ENCODE assay signal across 19 cellular contexts in the genomic region with DNA sequence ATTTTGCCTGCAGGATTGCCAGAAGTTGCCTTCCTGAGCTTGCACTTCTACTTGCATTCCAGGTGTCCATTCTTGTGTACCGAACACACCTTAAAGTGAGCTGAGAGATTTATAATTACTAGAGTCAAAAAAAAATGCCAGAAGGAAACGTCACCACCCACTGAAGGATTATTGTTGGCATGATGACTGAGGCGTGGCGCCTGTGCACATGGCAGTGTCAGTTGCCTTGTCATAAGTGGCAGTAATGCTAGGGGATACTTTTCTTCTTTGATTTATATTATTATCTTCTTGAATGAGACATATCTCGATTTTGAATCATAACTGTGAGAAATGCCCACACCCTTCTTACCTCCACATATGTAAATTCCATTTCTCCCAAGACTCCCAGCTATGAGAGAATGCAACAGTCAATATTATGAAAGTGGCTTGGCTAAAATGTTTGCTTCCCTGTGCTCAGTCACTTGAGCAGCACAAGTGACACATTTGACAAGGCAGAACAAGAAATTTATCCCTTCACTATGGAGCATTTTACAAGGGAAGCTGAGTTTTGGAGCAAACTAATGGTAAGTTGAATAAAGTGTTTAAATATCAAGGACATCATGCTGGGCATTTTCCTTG.
DNase-seq lines count a peak whose midpoint lies in the region; ATAC-seq, FAIRE-seq and TF ChIP-seq lines count a peak whose summit lies in the region.
"Had no signal": no experiment of that assay in that cellular context is flagged by ENCODE, and none has a peak within 500 bp of the region (broad histone marks: within the 10 kb centered on the region; RNA-seq: fewer than 3 reads in every experiment).

No MANE protein-coding gene starts in this region.

- in situ Hi-C loops in IMR-90 (cut with MboI; ENCODE audit: low sequenced_read_pairs): no loop called here
- in situ Hi-C loops in T47D (cut with HindIII; ENCODE audit: low pct_unique_long_range_greater_than_20kb, low sequenced_read_pairs): no loop called here

- no TSS peak for BruUV-seq in IMR-90 (replicated peaks; lab: Mats Ljungman, UMichigan)

- dilution Hi-C loops in IMR-90 (cut with HindIII; ENCODE audit: low sequenced_read_pairs, unreplicated experiment): no loop called here

- 0 out of 2 replicates have a peak overlapping the region, but pooled peaks have one; percentile 71 for H3K23ac ChIP-seq in IMR-90 (ENCODE audit: low read depth, low read length)

- H3K56ac ChIP-seq in IMR-90 (ENCODE audit: extremely low read depth, insufficient read depth, low read length): no peak overlapping the region

- POLR2A ChIA-PET in IMR-90 (lab: Charles Lee; ENCODE audit: unreplicated experiment): no interaction called here

- H4K8ac ChIP-seq in IMR-90 (ENCODE audit: low read depth in 2 of 2, low read length in 2 of 2): peak overlapping the region in 1 of 2 experiments; percentile 42; a peak in 1 of 4 replicates

- no peak for TF ChIP-seq RAD21 in IMR-90 (IDR thresholded peaks at IDR 0.05; ENCODE audit: low read length)

- no peak overlapping the region for H3K4me2 ChIP-seq in IMR-90 (ENCODE audit: low read depth, low read length)
- H3K4me2 ChIP-seq: hepatocyte had no signal

- H4K5ac ChIP-seq in IMR-90 (ENCODE audit: low read depth, low read length): 0 out of 2 replicates have a peak overlapping the region, but pooled peaks have one; percentile 72

- H3K14ac ChIP-seq in IMR-90 (replicated peaks; ENCODE audit: low read depth, low read length): peak overlapping the region; percentile 50; the same call in 1 of the 2 replicates

- TF ChIP-seq CTCF in IMR-90 (conservative IDR thresholded peaks at IDR 0.05; ENCODE audit: low read depth, low read length) (no peak), gastroesophageal sphincter (IDR thresholded peaks at IDR 0.05) (no peak), heart left ventricle (IDR thresholded peaks at IDR 0.05) (no peak)

- H2BK20ac ChIP-seq in IMR-90 (ENCODE audit: low read depth, low read length): peak overlapping the region; percentile 60

- H3K79me1 ChIP-seq in IMR-90 (ENCODE audit: low read depth in 1 of 2, low read length in 2 of 2): no peaks in the 10 kb centered on the region

- ATAC-seq in IMR-90 (ENCODE audit: low read depth) (no peak), gastroesophageal sphincter (no peak), heart left ventricle (no peak)
- ATAC-seq: natural killer cell treated with Interleukin-12 subunit alpha and Interleukin-12 subunit beta and Interleukin-15 and Interleukin-18, amount 100 ng/mL, for 72 hours had no signal

- no peaks in the 10 kb centered on the region for H3K9me1 ChIP-seq in IMR-90 (ENCODE audit: insufficient read depth, low read length)

- WGBS in IMR-90 (ENCODE audit: extremely low coverage in 2 of 2, insufficient read length in 1 of 2), 2 experiments: no CpG with 5 or more reads among the region's 5 CpGs
- WGBS in small intestine, 3 donors: 17 to 61% (median 38%) methylated on average over 5 of the region's 5 CpGs
- WGBS in gastroesophageal sphincter (ENCODE audit: low coverage in 1 of 2), 2 donors: 79 to 86% methylated on average over 5 of the region's 5 CpGs
- 78 to 89% (median 79%) methylated on average over 5 of the region's 5 CpGs for WGBS in heart left ventricle, 4 donors

- CTCF ChIA-PET in IMR-90 (lab: Yijun Ruan, JAX): no interaction called here

- no peak overlapping the region for H2AFZ ChIP-seq in IMR-90 (replicated peaks; ENCODE audit: low read length, poor library complexity)
- H2AFZ ChIP-seq: hepatocyte had no signal

- H3K27ac ChIP-seq in IMR-90 (ENCODE audit: insufficient read depth, low read length) (peak overlapping the region; percentile 30; the same call in 1 of the 2 replicates), small intestine (ENCODE audit: low read depth in 1 of 2, low read length in 1 of 2) (no peak overlapping the region), gastroesophageal sphincter (no peak overlapping the region), heart left ventricle (no peak overlapping the region)
- H3K27ac ChIP-seq: hepatocyte, tibial nerve had no signal

- no peaks in the 10 kb centered on the region for H3K36me3 ChIP-seq in IMR-90 (ENCODE audit: control insufficient read depth, insufficient read depth, low read length)
- H3K36me3 ChIP-seq in small intestine (ENCODE audit: control insufficient read depth in 2 of 2, insufficient read depth in 2 of 2, low read length in 2 of 2): no peaks in the 10 kb centered on the region
- H3K36me3 ChIP-seq in gastroesophageal sphincter: no peaks in the 10 kb centered on the region
- no peaks in the 10 kb centered on the region for H3K36me3 ChIP-seq in heart left ventricle
- H3K36me3 ChIP-seq: tibial nerve had no signal

- H3K4me1 ChIP-seq in IMR-90 (ENCODE audit: control insufficient read depth, insufficient read depth, low read length) (peaks cover 3% of the 10 kb centered on the region), small intestine (ENCODE audit: control insufficient read depth in 2 of 2, insufficient read depth in 1 of 2, low read depth in 1 of 2, low read length in 1 of 2) (peaks cover 0 to 8% of the 10 kb centered on the region in 2 donors), gastroesophageal sphincter (peaks cover 0 to 13% (median 0%) of the 10 kb centered on the region in 3 donors), heart left ventricle (peaks cover 0 to 10% (median 1%) of the 10 kb centered on the region in 12 donors)

- no peak overlapping the region for H2AK9ac ChIP-seq in IMR-90 (replicated peaks; ENCODE audit: low read depth, low read length, poor library complexity)

- no peak for TF ChIP-seq EP300 in gastroesophageal sphincter (IDR thresholded peaks at IDR 0.05)

- TF ChIP-seq POLR2A in IMR-90 (IDR thresholded peaks at IDR 0.05; ENCODE audit: low read depth, low read length) (no peak), gastroesophageal sphincter (IDR thresholded peaks at IDR 0.05) (no peak), heart left ventricle (IDR thresholded peaks at IDR 0.05) (no peak)

- H3K4ac ChIP-seq in IMR-90 (ENCODE audit: low read depth, low read length): peak overlapping the region; percentile 54; the same call in 1 of the 2 replicates

- no peak overlapping the region for H3K4me3 ChIP-seq in IMR-90 (ENCODE audit: insufficient read depth, low read depth, low read length)
- H3K4me3 ChIP-seq in small intestine (ENCODE audit: low read depth in 1 of 2, low read length in 2 of 2): no peak overlapping the region
- H3K4me3 ChIP-seq in gastroesophageal sphincter: no peak overlapping the region
- H3K4me3 ChIP-seq in heart left ventricle: no peak overlapping the region
- H3K4me3 ChIP-seq: hepatocyte, tibial nerve had no signal

- no peaks in the 10 kb centered on the region for H3K9me3 ChIP-seq in IMR-90 (ENCODE audit: control insufficient read depth, insufficient read depth, low read length)
- H3K9me3 ChIP-seq in small intestine (ENCODE audit: control insufficient read depth, low read depth): no peaks in the 10 kb centered on the region
- no peaks in the 10 kb centered on the region for H3K9me3 ChIP-seq in gastroesophageal sphincter
- no peaks in the 10 kb centered on the region for H3K9me3 ChIP-seq in heart left ventricle
- H3K9me3 ChIP-seq: tibial nerve had no signal

- H2BK5ac ChIP-seq in IMR-90 (ENCODE audit: low read depth, low read length, poor library complexity, severe bottlenecking): peak overlapping the region; percentile 67

- peak overlapping the region; percentile 77 for H2BK120ac ChIP-seq in IMR-90 (ENCODE audit: low read depth, low read length)

- no peak overlapping the region for H3K9ac ChIP-seq in IMR-90 (ENCODE audit: low read depth, low read length)

- H4K91ac ChIP-seq in IMR-90 (ENCODE audit: insufficient read depth, low read depth, low read length): no peak overlapping the region

- no peak for FAIRE-seq in small intestine (lab: Jason Lieb, UNC)
- FAIRE-seq: endometrium, GM19239 had no signal

- H3K27me3 ChIP-seq in IMR-90 (ENCODE audit: control insufficient read depth, insufficient read depth, low read length) (no peaks in the 10 kb centered on the region), small intestine (ENCODE audit: control insufficient read depth in 2 of 2, insufficient read depth in 2 of 2, low read length in 2 of 2) (peaks cover 0 to 1% of the 10 kb centered on the region in 2 donors), gastroesophageal sphincter (no peaks in the 10 kb centered on the region), heart left ventricle (no peaks in the 10 kb centered on the region)
- H3K27me3 ChIP-seq: hepatocyte, tibial nerve had no signal

- H4K20me1 ChIP-seq in IMR-90 (ENCODE audit: insufficient read depth, low read length): no peaks in the 10 kb centered on the region; the same call in 1 of the 2 replicates

- H2BK15ac ChIP-seq in IMR-90 (ENCODE audit: low read depth, low read length): no peak overlapping the region; the same call in 2 of the 3 replicates

- intact Hi-C loops in IMR-90 (cut with micrococcal nuclease) (no loop called here), heart left ventricle (cut with DNase I) (no loop called here)

- peak overlapping the region; percentile 63; the same call in 1 of the 2 replicates for H3K18ac ChIP-seq in IMR-90 (ENCODE audit: low read depth, low read length)

- H2AK5ac ChIP-seq in IMR-90 (ENCODE audit: low read depth, low read length): peak overlapping the region; percentile 75; the same call in 1 of the 2 replicates

- DNase-seq in IMR-90 (no peak), T47D (ENCODE audit: low read depth in 1 of 2, low spot score in 1 of 2) (peak; percentile 13 to 50), kidney glomerular epithelial cell (lab: John Stamatoyannopoulos, UW) (peak; percentile 70), small intestine (peak; percentile 84), hippocampal formation (lab: John Stamatoyannopoulos, UW) (no peak), RKO (ENCODE audit: low spot score) (no peak), heart left ventricle (no peak)
- DNase-seq: activated T-cell treated with anti-CD3 and anti-CD28 coated beads, Interleukin-2, amount 50 U/mL, for 1 hour; cerebellar nuclear complex; Kasumi-1; NCI-H187 treated with DMSO at 0.1 percent for 48 hours; NCI-H82; stimulated activated CD8-positive, alpha-beta memory T cell treated with anti-CD3 and anti-CD28 coated beads, Interleukin-4, amount 100 ng/mL, for 48 hours had no signal

TF ChIP-seq in IMR-90, 13 proteins besides CTCF, POLR2A, EP300 and RAD21:
- TF ChIP-seq RCOR1 (IDR thresholded peaks at IDR 0.05; ENCODE audit: insufficient replicate concordance, low read length) (no peak), BHLHE40 (IDR thresholded peaks at IDR 0.05; ENCODE audit: low read depth, low read length) (no peak), MXI1 (IDR thresholded peaks at IDR 0.05; ENCODE audit: borderline replicate concordance, low read depth, low read length) (no peak), MAFK (IDR thresholded peaks at IDR 0.05; ENCODE audit: low read depth, low read length) (no peak)

Comparison
In these comparisons a context has a peak if more than half of its experiments do, and no peak if none do; other contexts are left out.
1. DNase-seq: peak in T47D (2 of 2), kidney glomerular epithelial cell (single experiment) and small intestine (single experiment); none in IMR-90 (single experiment), hippocampal formation (0 of 2), RKO (single experiment) and heart left ventricle (0 of 5).